33 cellular contexts compared by ENCODE assay signal in the genomic region with DNA sequence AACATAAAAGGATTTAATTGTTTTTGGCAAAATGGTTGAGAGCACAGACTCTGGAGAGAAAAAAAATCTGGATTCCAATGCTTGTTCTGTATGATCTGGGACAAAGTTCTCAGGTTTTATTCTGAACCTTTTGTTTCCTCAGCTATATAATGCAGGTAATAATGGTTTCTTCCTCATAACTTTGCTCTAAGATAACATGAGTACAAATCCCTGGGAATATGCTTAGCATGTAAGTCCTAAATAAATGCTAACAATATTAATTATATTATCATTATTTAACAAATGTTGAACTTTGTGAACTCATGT. TPM values are rescaled to one million over a fixed set of nuclear protein-coding genes. Genes with fewer than 3 reads are reported as not detected.
"Had no signal": no experiment of that assay in that cellular context is flagged by ENCODE, and none has a peak within 500 bp of the region (broad histone marks: within the 10 kb centered on the region; RNA-seq: fewer than 3 reads in every experiment).

No MANE protein-coding gene starts in this region.

- ATAC-seq: activated CD4-positive, CD25-positive, alpha-beta regulatory T cell treated with anti-CD3 and anti-CD28 coated beads, Interleukin-2, amount 50 U/mL, for 24 hours had no signal

- H3K27ac ChIP-seq: adrenal gland, ascending aorta, breast epithelium, cardiac muscle cell, esophagus muscularis mucosa, foreskin keratinocyte, gastrocnemius medialis, WERI-Rb-1 had no signal

- H3K36me3 ChIP-seq: adrenal gland, ascending aorta, breast epithelium, cardiac muscle cell, esophagus muscularis mucosa, gastrocnemius medialis, WERI-Rb-1 had no signal

- DNase-seq: activated B cell treated with CpG ODN at 0.5 μM for 24 hours; activated CD4-positive, alpha-beta T cell treated with anti-CD3 and anti-CD28 coated beads for 48 hours; activated CD4-positive, alpha-beta T cell treated with anti-CD3 and anti-CD28 coated beads, Interleukin-2, amount 50 U/mL, for 1 hour; activated CD4-positive, alpha-beta T cell treated with anti-CD3 and anti-CD28 coated beads, Interleukin-2, amount 50 U/mL, for 48 hours; activated CD8-positive, alpha-beta memory T cell treated with anti-CD3 and anti-CD28 coated beads, Interleukin-2, amount 10 ng/mL, durations not matched to agents 7 days and 5 days; activated CD8-positive, alpha-beta memory T cell treated with anti-CD3 and anti-CD28 coated beads, Interleukin-2, amount 50 U/mL, for 4 hours; activated CD8-positive, alpha-beta T cell treated with anti-CD3 and anti-CD28 coated beads for 36 hours; activated effector memory CD4-positive, alpha-beta T cell treated with anti-CD3 and anti-CD28 coated beads, Interleukin-2, amount 50 U/mL, for 16 hours; activated naive CD4-positive, alpha-beta T cell treated with anti-CD3 and anti-CD28 coated beads for 36 hours; activated naive CD8-positive, alpha-beta T cell treated with anti-CD3 and anti-CD28 coated beads for 36 hours; activated naive CD8-positive, alpha-beta T cell treated with anti-CD3 and anti-CD28 coated beads, Interleukin-2, amount 50 U/mL, for 24 hours; activated T-cell treated with anti-CD3 and anti-CD28 coated beads, Interleukin-2, amount 50 U/mL, for 1 hour; activated T-cell treated with anti-CD3 and anti-CD28 coated beads, Interleukin-2, amount 50 U/mL, for 48 hours; adrenal gland; cortex of kidney; effector CD4-positive, alpha-beta T cell; effector memory CD8-positive, alpha-beta T cell; gastrocnemius medialis; glutamatergic neuron; T-cell; T1000; WERI-Rb-1 had no signal

- H3K9me3 ChIP-seq: adrenal gland, ascending aorta, breast epithelium, esophagus muscularis mucosa, gastrocnemius medialis had no signal

- H3K27me3 ChIP-seq: ascending aorta, breast epithelium, esophagus muscularis mucosa, foreskin keratinocyte had no signal

- H3K4me1 ChIP-seq: adrenal gland, ascending aorta, breast epithelium, esophagus muscularis mucosa, foreskin keratinocyte, gastrocnemius medialis had no signal

- H3K4me3 ChIP-seq: adrenal gland, ascending aorta, breast epithelium, cardiac muscle cell, esophagus muscularis mucosa, gastrocnemius medialis had no signal

RNA-seq across cellular contexts. Expression of a gene that starts 44.5 kb away (rescaled TPM):
- total RNA-seq: ascending aorta; dermis blood vessel endothelial cell; T-helper 2 cell treated with Interferon-gamma antibody and Interleukin-4, amounts not matched to agents 100 ng/mL and 5 ng/mL, for 36 hours had no signal

RNA-seq across cellular contexts. Expression of a gene that starts 49.7 kb away (rescaled TPM):
- total RNA-seq: activated B cell treated with CpG ODN at 0.5 μM for 24 hours; activated CD8-positive, alpha-beta memory T cell treated with anti-CD3 and anti-CD28 coated beads for 36 hours; activated CD8-positive, alpha-beta memory T cell treated with anti-CD3 and anti-CD28 coated beads, Interleukin-2, amount 10 ng/mL, durations not matched to agents 7 days and 5 days; activated CD8-positive, alpha-beta T cell treated with anti-CD3 and anti-CD28 coated beads for 36 hours; activated naive CD4-positive, alpha-beta T cell treated with anti-CD3 and anti-CD28 coated beads for 36 hours; activated naive CD8-positive, alpha-beta T cell treated with anti-CD3 and anti-CD28 coated beads for 36 hours; activated T-helper 1 cell treated with anti-CD3 and anti-CD28 coated beads, Interleukin-12 subunit alpha, Interleukin-12 subunit beta, Interleukin-2, Interleukin-4 antibody, amounts not matched to agents 30 ng/mL and 10 ng/mL and 1 ng/mL, durations not matched to agents 14 hours and 24 hours and 36 hours; activated T-helper 2 cell treated with anti-CD3 and anti-CD28 coated beads, Interferon-gamma antibody, Interleukin-2, Interleukin-4, amounts not matched to agents 10 μg/mL and 5 μg/mL and 100 μg/mL, durations not matched to agents 14 hours and 24 hours and 36 hours; adrenal gland; ascending aorta; breast epithelium; cardiac muscle cell; dermis blood vessel endothelial cell; esophagus muscularis mucosa; foreskin keratinocyte; gastrocnemius medialis; T-cell; T-helper 2 cell treated with Interferon-gamma antibody and Interleukin-4, amounts not matched to agents 100 ng/mL and 5 ng/mL, for 36 hours had no signal
- polyA plus RNA-seq: adrenal gland, cardiac muscle cell, foreskin keratinocyte had no signal
